12 cellular contexts compared by ENCODE assay signal in the genomic region with DNA sequence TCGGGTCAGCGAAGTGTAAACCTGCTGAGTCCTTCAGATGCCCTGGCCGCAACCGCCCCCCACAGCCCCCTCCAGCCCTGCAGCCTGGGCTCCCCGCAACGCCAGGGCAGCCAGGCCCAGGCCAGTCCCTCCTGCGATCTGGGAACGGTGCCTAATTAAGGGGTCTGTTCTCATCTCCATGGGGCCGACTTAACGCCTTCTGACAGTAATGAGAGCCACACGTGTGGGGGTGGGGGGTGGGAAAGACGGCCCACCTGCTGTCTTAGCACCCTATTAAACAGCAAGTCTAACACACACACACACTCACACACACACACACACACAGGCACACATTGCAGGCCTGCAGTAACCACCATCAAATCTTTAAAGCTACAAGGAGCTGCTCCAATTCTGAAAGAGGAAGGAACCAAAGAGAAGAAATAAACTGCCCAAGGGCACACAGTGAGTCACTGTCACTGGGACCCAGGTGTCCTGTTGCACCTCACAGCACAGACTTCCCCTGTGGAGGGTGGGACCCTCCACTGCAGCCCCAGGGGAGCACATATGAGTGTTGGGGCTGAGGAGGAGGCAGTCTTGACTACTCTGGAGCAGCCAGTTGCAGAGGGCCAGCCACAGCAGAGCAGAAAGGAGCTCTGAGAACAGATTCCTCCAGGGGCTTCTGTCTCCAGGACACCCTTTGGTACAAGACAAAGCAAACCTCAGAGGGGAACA. TPM values are rescaled to one million over a fixed set of nuclear protein-coding genes. Genes with fewer than 3 reads are reported as not detected.
DNase-seq lines count a peak whose midpoint lies in the region; ATAC-seq and TF ChIP-seq lines count a peak whose summit lies in the region.
"Had no signal": no experiment of that assay in that cellular context is flagged by ENCODE, and none has a peak within 500 bp of the region (broad histone marks: within the 10 kb centered on the region; RNA-seq: fewer than 3 reads in every experiment).

No MANE protein-coding gene starts in this region.

- CTCF ChIA-PET in activated CD8-positive, alpha-beta T cell treated with anti-CD3 and anti-CD28 coated beads for 36 hours (lab: Charles Lee), result interaction anchor here (1.0 to 1.2 kb wide), 2 partner anchors 211 to 240 kb away, joined by 3 to 4 read pairs; no protein-coding TSS in a partner anchor
- CTCF ChIA-PET in activated CD8-positive, alpha-beta T cell treated with anti-CD3 and anti-CD28 coated beads, Interleukin-2, amount 10 ng/mL, durations not matched to agents 7 days and 5 days (lab: Charles Lee), result interaction anchor here (1.5 kb wide), 1 partner anchor 212 kb away, joined by 4 read pairs; no protein-coding TSS in a partner anchor

- H3K27ac Mint-ChIP-seq in activated CD8-positive, alpha-beta T cell treated with anti-CD3 and anti-CD28 coated beads for 36 hours, result no peak overlapping the region
- H3K27ac Mint-ChIP-seq in activated CD8-positive, alpha-beta T cell treated with anti-CD3 and anti-CD28 coated beads, Interleukin-2, amount 10 ng/mL, durations not matched to agents 7 days and 5 days, result no peak overlapping the region
- peak overlapping the region; percentile 74 for H3K27ac Mint-ChIP-seq in stimulated activated naive B cell treated with anti-CD40 and anti-IgM and Interleukin-4, amounts not matched to agents 10 μg/mL and 1 μg/mL and 100 μg/mL, for 72 hours
- H3K27ac Mint-ChIP-seq: activated CD4-positive, alpha-beta T cell treated with anti-CD3 and anti-CD28 coated beads, Interleukin-2, amount 10 ng/mL, durations not matched to agents 7 days and 5 days had no signal

- peak; percentile 66 for TF ChIP-seq POLR2A in Raji (IDR thresholded peaks at IDR 0.05; ENCODE audit: insufficient read depth, low read depth, low read length)

- H3K4me3 Mint-ChIP-seq in activated CD8-positive, alpha-beta T cell treated with anti-CD3 and anti-CD28 coated beads for 36 hours, result no peak overlapping the region
- no peak overlapping the region for H3K4me3 Mint-ChIP-seq in activated CD8-positive, alpha-beta T cell treated with anti-CD3 and anti-CD28 coated beads, Interleukin-2, amount 10 ng/mL, durations not matched to agents 7 days and 5 days
- peak overlapping the region; percentile 63 to 77 for H3K4me3 Mint-ChIP-seq in stimulated activated naive B cell treated with anti-CD40 and anti-IgM and Interleukin-4, amounts not matched to agents 10 μg/mL and 1 μg/mL and 100 μg/mL, for 72 hours
- H3K4me3 Mint-ChIP-seq: activated CD4-positive, alpha-beta T cell treated with anti-CD3 and anti-CD28 coated beads, Interleukin-2, amount 10 ng/mL, durations not matched to agents 7 days and 5 days had no signal

- H3K4me1 Mint-ChIP-seq in activated CD8-positive, alpha-beta T cell treated with anti-CD3 and anti-CD28 coated beads for 36 hours (ENCODE audit: low read depth), result peaks cover 16% of the 10 kb centered on the region
- H3K4me1 Mint-ChIP-seq in activated CD8-positive, alpha-beta T cell treated with anti-CD3 and anti-CD28 coated beads, Interleukin-2, amount 10 ng/mL, durations not matched to agents 7 days and 5 days (ENCODE audit: low read depth), result peaks cover 4% of the 10 kb centered on the region
- H3K4me1 Mint-ChIP-seq in stimulated activated naive B cell treated with anti-CD40 and anti-IgM and Interleukin-4, amounts not matched to agents 10 μg/mL and 1 μg/mL and 100 μg/mL, for 72 hours, result peaks cover 78 to 95% of the 10 kb centered on the region in 2 donors

- TF ChIP-seq CTCF in activated CD8-positive, alpha-beta T cell treated with anti-CD3 and anti-CD28 coated beads for 36 hours (IDR thresholded peaks at IDR 0.05), result no peak

- peak; percentile 22 for ATAC-seq in activated CD8-positive, alpha-beta T cell treated with anti-CD3 and anti-CD28 coated beads for 36 hours
- ATAC-seq in activated CD8-positive, alpha-beta T cell treated with anti-CD3 and anti-CD28 coated beads, Interleukin-2, amount 10 ng/mL, durations not matched to agents 7 days and 5 days, result no peak
- peak; percentile 37 for ATAC-seq in HG03432 (IDR thresholded peaks at IDR 0.05; ENCODE audit: unreplicated experiment)
- ATAC-seq in stimulated activated naive B cell treated with anti-CD40 and anti-IgM and Interleukin-4, amounts not matched to agents 10 μg/mL and 1 μg/mL and 100 μg/mL, for 72 hours (replicated peaks), result peak; percentile 86 to 89

- no peak for DNase-seq in activated CD8-positive, alpha-beta T cell treated with anti-CD3 and anti-CD28 coated beads for 36 hours
- DNase-seq in activated CD8-positive, alpha-beta T cell treated with anti-CD3 and anti-CD28 coated beads, Interleukin-2, amount 10 ng/mL, durations not matched to agents 7 days and 5 days, result no peak
- peak; percentile 91 for DNase-seq in stimulated activated naive B cell treated with anti-CD40 and anti-IgM and Interleukin-4, amounts not matched to agents 10 μg/mL and 1 μg/mL and 100 μg/mL, for 72 hours
- DNase-seq in GM19240 (ENCODE audit: insufficient read length, low spot score), result no peak
- DNase-seq in DMS153 (lab: John Stamatoyannopoulos, UW), result no peak
- no peak for DNase-seq in ureter (ENCODE audit: low spot score)
- DNase-seq: left ventricle myocardium inferior, NCI-H510A treated with DMSO at 0.1 percent for 48 hours, sigmoid colon had no signal

- no peaks in the 10 kb centered on the region for H3K36me3 Mint-ChIP-seq in activated CD8-positive, alpha-beta T cell treated with anti-CD3 and anti-CD28 coated beads for 36 hours (ENCODE audit: low read depth)
- H3K36me3 Mint-ChIP-seq in activated CD8-positive, alpha-beta T cell treated with anti-CD3 and anti-CD28 coated beads, Interleukin-2, amount 10 ng/mL, durations not matched to agents 7 days and 5 days (ENCODE audit: low read depth), result no peaks in the 10 kb centered on the region
- peaks cover 0 to 5% of the 10 kb centered on the region in 2 donors for H3K36me3 Mint-ChIP-seq in stimulated activated naive B cell treated with anti-CD40 and anti-IgM and Interleukin-4, amounts not matched to agents 10 μg/mL and 1 μg/mL and 100 μg/mL, for 72 hours

- intact Hi-C loops in activated CD8-positive, alpha-beta T cell treated with anti-CD3 and anti-CD28 coated beads for 36 hours (cut with micrococcal nuclease), result no loop called here

- H3K27me3 Mint-ChIP-seq in activated CD8-positive, alpha-beta T cell treated with anti-CD3 and anti-CD28 coated beads for 36 hours, result peaks cover 28% of the 10 kb centered on the region
- H3K27me3 Mint-ChIP-seq in activated CD8-positive, alpha-beta T cell treated with anti-CD3 and anti-CD28 coated beads, Interleukin-2, amount 10 ng/mL, durations not matched to agents 7 days and 5 days (ENCODE audit: low read depth), result peaks cover 41% of the 10 kb centered on the region
- no peaks in the 10 kb centered on the region for H3K27me3 Mint-ChIP-seq in stimulated activated naive B cell treated with anti-CD40 and anti-IgM and Interleukin-4, amounts not matched to agents 10 μg/mL and 1 μg/mL and 100 μg/mL, for 72 hours

- POLR2A ChIA-PET in activated CD8-positive, alpha-beta T cell treated with anti-CD3 and anti-CD28 coated beads for 36 hours (lab: Charles Lee), result no interaction called here
- POLR2A ChIA-PET in activated CD8-positive, alpha-beta T cell treated with anti-CD3 and anti-CD28 coated beads, Interleukin-2, amount 10 ng/mL, durations not matched to agents 7 days and 5 days (lab: Charles Lee), result no interaction called here

- H3K9me3 Mint-ChIP-seq in activated CD8-positive, alpha-beta T cell treated with anti-CD3 and anti-CD28 coated beads for 36 hours, result no peaks in the 10 kb centered on the region
- H3K9me3 Mint-ChIP-seq in activated CD8-positive, alpha-beta T cell treated with anti-CD3 and anti-CD28 coated beads, Interleukin-2, amount 10 ng/mL, durations not matched to agents 7 days and 5 days (ENCODE audit: insufficient read depth), result no peaks in the 10 kb centered on the region
- peaks cover 0 to 3% of the 10 kb centered on the region in 2 donors for H3K9me3 Mint-ChIP-seq in stimulated activated naive B cell treated with anti-CD40 and anti-IgM and Interleukin-4, amounts not matched to agents 10 μg/mL and 1 μg/mL and 100 μg/mL, for 72 hours
- H3K9me3 Mint-ChIP-seq: activated CD4-positive, alpha-beta T cell treated with anti-CD3 and anti-CD28 coated beads, Interleukin-2, amount 10 ng/mL, durations not matched to agents 7 days and 5 days had no signal

RNA-seq across cellular contexts. Expression of a gene that starts 31.8 kb away (rescaled TPM):
- not detected for total RNA-seq in activated CD8-positive, alpha-beta T cell treated with anti-CD3 and anti-CD28 coated beads for 36 hours
- not detected for total RNA-seq in activated CD8-positive, alpha-beta T cell treated with anti-CD3 and anti-CD28 coated beads, Interleukin-2, amount 10 ng/mL, durations not matched to agents 7 days and 5 days
- 230 TPM for total RNA-seq in ureter

Comparison
In these comparisons a context has a peak if more than half of its experiments do, and no peak if none do; other contexts are left out.
1. H3K4me3 Mint-ChIP-seq: peak in stimulated activated naive B cell treated with anti-CD40 and anti-IgM and Interleukin-4, amounts not matched to agents 10 μg/mL and 1 μg/mL and 100 μg/mL, for 72 hours (2 of 2); none in activated CD8-positive, alpha-beta T cell treated with anti-CD3 and anti-CD28 coated beads for 36 hours (single experiment) and activated CD8-positive, alpha-beta T cell treated with anti-CD3 and anti-CD28 coated beads, Interleukin-2, amount 10 ng/mL, durations not matched to agents 7 days and 5 days (single experiment).
2. RNA of a gene that starts 31.8 kb away (total RNA-seq): 230 TPM in ureter (single experiment); not detected in activated CD8-positive, alpha-beta T cell treated with anti-CD3 and anti-CD28 coated beads, Interleukin-2, amount 10 ng/mL, durations not matched to agents 7 days and 5 days and not detected in activated CD8-positive, alpha-beta T cell treated with anti-CD3 and anti-CD28 coated beads for 36 hours; every median in the first group is over 100 times any median in the second.